In genomic region chr2:239688098-239688497, GRCh38 we compare ENCODE assay signal across 15 cellular contexts.
DNase-seq lines count a peak whose midpoint lies in the region; ATAC-seq lines count a peak whose summit lies in the region.
"Had no signal": no experiment of that assay in that cellular context is flagged by ENCODE, and none has a peak within 500 bp of the region (broad histone marks: within the 10 kb centered on the region; RNA-seq: fewer than 3 reads in every experiment).

No MANE protein-coding gene starts in this region.

- H3K27me3 ChIP-seq in H7 (ENCODE audit: control insufficient read depth, insufficient read depth, low read length) = no peaks in the 10 kb centered on the region

- DNase-seq in ACHN (peak; percentile 11), H7 (peak; percentile 70), astrocyte of the hippocampus (ENCODE audit: low read depth, low spot score) (peak; percentile 17), mesenteric fat pad (ENCODE audit: low spot score) (peak; percentile 69), NCI-H1930 (lab: John Stamatoyannopoulos, UW) (no peak), HuH-7 (ENCODE audit: low spot score) (no peak)
- DNase-seq: amniotic stem cell; C1 segment of cervical spinal cord; KG1; occipital lobe; OCI-M1; stimulated activated naive CD4-positive, alpha-beta T cell had no signal

- no peaks in the 10 kb centered on the region for H3K36me3 ChIP-seq in H7 (replicated peaks; ENCODE audit: control insufficient read depth, insufficient read depth, low read length)

- in situ Hi-C loops in ACHN (cut with HindIII; ENCODE audit: low pct_ligation_motif_present, low pct_unique_long_range_greater_than_20kb, low sequenced_read_pairs) = no loop called here

- ATAC-seq in HG02870 (IDR thresholded peaks at IDR 0.05; ENCODE audit: unreplicated experiment) = no peak
- no peak for ATAC-seq in HG03175 (IDR thresholded peaks at IDR 0.05; ENCODE audit: unreplicated experiment)
- ATAC-seq: left colon had no signal

- H3K4me3 ChIP-seq in H7 (ENCODE audit: insufficient read depth, low read depth, low read length) = no peak overlapping the region

Comparison
In these comparisons a context has a peak if more than half of its experiments do, and no peak if none do; other contexts are left out.
1. DNase-seq: peak in ACHN (single experiment), H7 (single experiment), astrocyte of the hippocampus (single experiment) and mesenteric fat pad (single experiment); none in NCI-H1930 (0 of 2) and HuH-7 (single experiment).